In the genomic region with DNA sequence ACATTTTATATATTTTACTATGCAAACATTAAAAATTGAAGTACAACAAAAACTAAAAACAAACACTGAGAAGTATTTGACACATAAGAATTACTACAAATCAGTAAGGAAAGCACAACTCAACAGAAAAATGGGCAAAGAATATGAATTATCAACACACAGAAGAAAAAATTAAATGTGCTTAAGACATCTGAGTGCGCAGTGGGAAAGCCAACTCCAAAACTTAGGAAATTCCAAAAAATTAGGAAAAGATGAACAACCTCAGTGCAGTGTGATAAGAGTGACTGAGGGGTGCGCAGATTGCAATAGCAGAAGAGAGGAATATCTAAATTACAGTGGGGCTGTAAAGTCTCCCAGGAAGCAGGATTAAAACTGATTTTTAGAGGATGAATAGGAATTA, we compare ENCODE assay signal across 20 cellular contexts. TPM values are rescaled to one million over a fixed set of nuclear protein-coding genes. Genes with fewer than 3 reads are reported as not detected.
A peak's percentile ranks its signal among the peaks of the same experiment; 100 is the strongest.
DNase-seq lines count a peak whose midpoint lies in the region; ATAC-seq, FAIRE-seq and TF ChIP-seq lines count a peak whose summit lies in the region.
"Had no signal": no experiment of that assay in that cellular context is flagged by ENCODE, and none has a peak within 500 bp of the region (broad histone marks: within the 10 kb centered on the region; RNA-seq: fewer than 3 reads in every experiment).

No MANE protein-coding gene starts in this region.

- H4K20me1 ChIP-seq in SK-N-SH (ENCODE audit: insufficient read depth) (0 out of 2 replicates have a peak, but pooled peaks cover 10% of the 10 kb centered on the region), K562 (replicated peaks; ENCODE audit: control insufficient read depth, insufficient read depth, low read length) (peaks cover 5% of the 10 kb centered on the region; the same call in 1 of the 2 replicates)

- BruUV-seq in K562 (replicated peaks; lab: Mats Ljungman, UMichigan): no TSS peak

- intact Hi-C loops in K562 (cut with micrococcal nuclease): no loop called here

- POLR2A ChIA-PET in SK-N-SH (lab: Yijun Ruan, JAX) (interaction anchor here (2.0 kb wide), 1 partner anchor 144 kb away, joined by 13 read pairs; the partner anchor contains the start of gene ZNF143), K562 (lab: Yijun Ruan, JAX) (interaction anchor here (0.5 to 2.1 kb wide), 3 partner anchors 13 to 69 kb away, joined by 3 to 18 read pairs (median 5); partner anchors contain the start of gene IPO7)

- TF ChIP-seq POLR2A in K562 (conservative IDR thresholded peaks at IDR 0.05) (no peak), GM18505 (IDR thresholded peaks at IDR 0.05; ENCODE audit: borderline replicate concordance, extremely low read depth, insufficient read depth, insufficient read length) (no peak)

- in situ Hi-C loops in K562 (cut with MboI): loop anchor here (5.0 kb wide), 1 partner anchor 46 kb away; no protein-coding TSS in a partner anchor

- H3K9me2 ChIP-seq in SK-N-SH: no peaks in the 10 kb centered on the region

- H3K4me1 Mint-ChIP-seq in nephron progenitor cell (peaks cover 59% of the 10 kb centered on the region), osteocyte (ENCODE audit: unreplicated experiment) (peaks cover 20% of the 10 kb centered on the region)

- H3K36me3 ChIP-seq in SK-N-SH (replicated peaks in 1 of 2; ENCODE audit: control insufficient read depth in 1 of 2, insufficient read depth in 2 of 2, low read length in 1 of 2) (no peaks in the 10 kb centered on the region), K562 (ENCODE audit: control insufficient read depth, insufficient read depth, low read length) (peaks cover 11% of the 10 kb centered on the region; the same call in 2 of the 3 replicates)
- H3K36me3 ChIP-seq: BLaER1 had no signal

- peaks cover 30% of the 10 kb centered on the region for H3K79me2 ChIP-seq in SK-N-SH (ENCODE audit: insufficient read depth)
- H3K79me2 ChIP-seq in K562 (ENCODE audit: control insufficient read depth, insufficient read depth, low read length): peaks cover 34% of the 10 kb centered on the region

- H3K9ac ChIP-seq in SK-N-SH (no peak overlapping the region), K562 (ENCODE audit: insufficient read depth in 1 of 2, low read depth in 2 of 2, low read length in 2 of 2) (no peak overlapping the region)
- H3K9ac ChIP-seq: BLaER1 had no signal

- ATAC-seq in SK-N-SH treated with all-trans-retinoic acid at 6 μM for 48 hours (no peak), K562 (no peak), GM18505 (IDR thresholded peaks at IDR 0.05; ENCODE audit: unreplicated experiment) (no peak)
- ATAC-seq: CD8-positive, alpha-beta T cell; GM23338 had no signal

- H3K27me3 Mint-ChIP-seq in nephron progenitor cell (ENCODE audit: low read depth, poor library complexity) (peaks cover 10% of the 10 kb centered on the region), osteocyte (ENCODE audit: unreplicated experiment) (peaks cover 9% of the 10 kb centered on the region)

- TF ChIP-seq RAD21 in SK-N-SH (IDR thresholded peaks at IDR 0.05; ENCODE audit: low read length) (no peak), K562 (CRISPR knock-in tag; conservative IDR thresholded peaks at IDR 0.05 in 1 of 2, IDR thresholded peaks at IDR 0.05 in 1 of 2) (no peak)

- H2AFZ ChIP-seq in SK-N-SH (ENCODE audit: low read depth): peak overlapping the region; percentile 14; the same call in 1 of the 2 replicates
- H2AFZ ChIP-seq in K562 (ENCODE audit: low read depth, low read length): no peak overlapping the region
- H2AFZ ChIP-seq: GM23338 had no signal

- peaks cover 5 to 8% of the 10 kb centered on the region in 2 experiments; a peak in 3 of 4 replicates for H3K4me1 ChIP-seq in SK-N-SH (ENCODE audit: control insufficient read depth in 1 of 2, insufficient read depth in 2 of 2, low read depth in 1 of 2, low read length in 1 of 2)
- peaks cover 22 to 38% of the 10 kb centered on the region in 2 experiments for H3K4me1 ChIP-seq in K562 (replicated peaks in 1 of 2; ENCODE audit: control insufficient read depth in 2 of 2, insufficient read depth in 2 of 2, low read length in 2 of 2)

- no peak for FAIRE-seq in K562 (lab: Jason Lieb, UNC)
- FAIRE-seq: D721Med, G401.6, GM12891, GM18507, H54 had no signal

- peaks cover 7% of the 10 kb centered on the region for H3K9me1 ChIP-seq in K562 (ENCODE audit: control insufficient read depth, insufficient read depth, low read length)

- H3K27ac Mint-ChIP-seq in nephron progenitor cell (peak overlapping the region; percentile 10), osteocyte (ENCODE audit: unreplicated experiment) (no peak overlapping the region)
- H3K27ac Mint-ChIP-seq: CD8-positive, alpha-beta T cell had no signal

- TF ChIP-seq EP300 in SK-N-SH (IDR thresholded peaks at IDR 0.05; ENCODE audit: borderline replicate concordance in 1 of 2, low read depth in 1 of 2, low read length in 1 of 2) (no peak), K562 (IDR thresholded peaks at IDR 0.05; ENCODE audit: low read length) (no peak)

- H3K36me3 Mint-ChIP-seq in nephron progenitor cell (ENCODE audit: low read depth) (peaks cover 10% of the 10 kb centered on the region), osteocyte (ENCODE audit: unreplicated experiment) (no peaks in the 10 kb centered on the region)
- H3K36me3 Mint-ChIP-seq: CD14-positive monocyte had no signal

- no peaks in the 10 kb centered on the region for H3K27me3 ChIP-seq in SK-N-SH (ENCODE audit: insufficient read depth)
- no peaks in the 10 kb centered on the region for H3K27me3 ChIP-seq in K562 (ENCODE audit: control insufficient read depth in 2 of 2, insufficient read depth in 2 of 2, low read length in 2 of 2)

- H3K4me2 ChIP-seq in SK-N-SH (no peak overlapping the region), K562 (ENCODE audit: insufficient read depth, low read length) (no peak overlapping the region)
- H3K4me2 ChIP-seq: BLaER1 had no signal

- H3F3A ChIP-seq in SK-N-SH (replicated peaks; ENCODE audit: insufficient read depth): peaks cover 12% of the 10 kb centered on the region

- WGBS in SK-N-SH (ENCODE audit: low lambda C conversion rate): 98% methylated on average over 2 of the region's 2 CpGs
- WGBS in K562 (ENCODE audit: insufficient coverage, low coverage, missing lambda C conversion rate): 98% methylated on average over 2 of the region's 2 CpGs

- no peaks in the 10 kb centered on the region for H3K9me3 Mint-ChIP-seq in nephron progenitor cell
- no peaks in the 10 kb centered on the region for H3K9me3 Mint-ChIP-seq in osteocyte (ENCODE audit: unreplicated experiment)
- H3K9me3 Mint-ChIP-seq: CD14-positive monocyte; CD8-positive, alpha-beta T cell; GM23338; HFFc6 had no signal

- no peak overlapping the region for H3K4me3 Mint-ChIP-seq in nephron progenitor cell
- H3K4me3 Mint-ChIP-seq in osteocyte (ENCODE audit: unreplicated experiment): no peak overlapping the region
- H3K4me3 Mint-ChIP-seq: CD8-positive, alpha-beta T cell; HFFc6 had no signal

- H3K27ac ChIP-seq in SK-N-SH (ENCODE audit: low read depth in 2 of 2, low read length in 1 of 2) (no peak overlapping the region), K562 (ENCODE audit: extremely low read depth, low read depth, low read length) (no peak overlapping the region)
- H3K27ac ChIP-seq: BLaER1, HL-60 had no signal

- H3K9me3 ChIP-seq in SK-N-SH (no peaks in the 10 kb centered on the region), K562 (replicated peaks; ENCODE audit: control insufficient read depth, insufficient read depth, low read depth, low read length) (no peaks in the 10 kb centered on the region)
- H3K9me3 ChIP-seq: BLaER1 had no signal

- TF ChIP-seq CTCF in SK-N-SH (IDR thresholded peaks at IDR 0.05) (no peak), K562 (IDR thresholded peaks at IDR 0.05 in 2 of 3, conservative IDR thresholded peaks at IDR 0.05 in 1 of 3; ENCODE audit: insufficient read depth in 2 of 3, low read depth in 1 of 3, low read length in 3 of 3) (no peak), nephron progenitor cell (IDR thresholded peaks at IDR 0.05) (no peak), osteocyte (IDR thresholded peaks at IDR 0.05) (no peak)

- no peak overlapping the region for H3K4me3 ChIP-seq in SK-N-SH (ENCODE audit: low read depth in 2 of 2, low read length in 1 of 2)
- H3K4me3 ChIP-seq in K562: no peak overlapping the region
- H3K4me3 ChIP-seq: BLaER1, GM23338 had no signal

- DNase-seq in SK-N-SH (no peak), K562 (ENCODE audit: extremely low read depth in 1 of 4, low spot score in 3 of 4) (no peak), nephron progenitor cell (no peak), osteocyte (ENCODE audit: extremely low spot score, unreplicated experiment) (no peak), NOMO-1 treated with DMSO at 0.1 percent for 48 hours (lab: John Stamatoyannopoulos, UW; ENCODE audit: unreplicated experiment) (no peak)
- DNase-seq: 8988T; CD8-positive, alpha-beta T cell; HCEC 1CT; HFFc6 had no signal

- CTCF ChIA-PET in SK-N-SH (lab: Yijun Ruan, JAX) (interaction anchor here (1.7 kb wide), 1 partner anchor 69 kb away, joined by 4 read pairs; no protein-coding TSS in a partner anchor), K562 (lab: Yijun Ruan, JAX; ENCODE audit: low intra/inter-chr PET ratio) (interaction anchor here (0.7 kb wide), 1 partner anchor 16 kb away, joined by 4 read pairs; no protein-coding TSS in a partner anchor)

RNA-seq across cellular contexts. Expression of gene TMEM41B, which starts 1.9 kb away (rescaled TPM):
- polyA plus RNA-seq in SK-N-SH (2012; rRNA removed): 19.8 and 23.5 TPM in 2 replicates
- polyA plus RNA-seq in SK-N-SH (2012; cell fraction: cytosol; rRNA removed): 16.6 and 18.1 TPM in 2 replicates
- 52.0 and 55.3 TPM in 2 replicates for polyA plus RNA-seq in SK-N-SH (2012; cell fraction: nucleus; rRNA removed)
- total RNA-seq in K562 (2011; cell fraction: chromatin; rRNA removed; ENCODE audit: low replicate concordance): 126 and 247 TPM in 2 replicates
- 91.1 and 96.4 TPM in 2 replicates for total RNA-seq in K562 (2011; cell fraction: nucleolus; rRNA removed)
- total RNA-seq in K562 (2011; cell fraction: nucleoplasm; rRNA removed): 150 and 203 TPM in 2 replicates
- total RNA-seq in K562 (2014; rRNA removed): 58.5 and 65.8 TPM in 2 replicates
- 51.5 and 58.8 TPM in 2 replicates for total RNA-seq in K562 (2014; rRNA removed; fragmentation: Illumina TruSeq; extraction: Trizol)
- total RNA-seq in K562 (2015; rRNA removed; fragmentation: Illumina TruSeq; extraction: Trizol): 34.5 and 37.0 TPM in 2 replicates
- 44.3 and 48.7 TPM in 2 replicates for total RNA-seq in K562 (2021)
- polyA plus RNA-seq in K562 (2011; rRNA removed): 79.6 and 89.6 TPM in 2 replicates
- 25.0 and 45.7 TPM in 2 replicates for polyA plus RNA-seq in K562 (2011; cell fraction: cytosol; rRNA removed)
- polyA plus RNA-seq in K562 (2011; cell fraction: nucleus; rRNA removed): 60.6 and 87.8 TPM in 2 replicates
- 28.0 and 30.7 TPM in 2 replicates for polyA plus RNA-seq in K562 (2012)
- 28.1 and 28.8 TPM in 2 replicates for polyA plus RNA-seq in K562 (2014; fragmentation: Illumina TruSeq; extraction: Trizol)
- polyA plus RNA-seq in K562 (2014; fragmentation: Nextera tagmentation; extraction: Ambion mirVana): 10 to 100 TPM; 17.1 to 24.7 TPM
- polyA plus RNA-seq in K562 (2014; rRNA removed): 58.7 and 75.6 TPM in 2 replicates
- 48.1 and 48.6 TPM in 2 replicates for polyA minus RNA-seq in K562 (2011; rRNA and poly(A)+ RNA removed)
- polyA minus RNA-seq in K562 (2011; cell fraction: cytosol; rRNA and poly(A)+ RNA removed): 23.0 and 24.4 TPM in 2 replicates
- polyA minus RNA-seq in K562 (2011; cell fraction: nucleus; rRNA and poly(A)+ RNA removed): 34.3 and 57.6 TPM in 2 replicates
- 28.1 and 32.3 TPM in 2 replicates for total RNA-seq in osteocyte

RNA-seq across cellular contexts. Expression of gene DENND5A, which starts 51.2 kb away (rescaled TPM):
- polyA plus RNA-seq in SK-N-SH (2012; rRNA removed) (110 and 124 TPM in 2 replicates), K562 (2011; rRNA removed) (130 and 160 TPM in 2 replicates), K562 (2014; fragmentation: Illumina TruSeq; extraction: Trizol) (78.4 and 86.4 TPM in 2 replicates), K562 (2014; fragmentation: Nextera tagmentation; extraction: Ambion mirVana) (10 to 100 TPM; 11.7 to 12.3 TPM), K562 (2014; rRNA removed) (35.3 and 43.2 TPM in 2 replicates)
- 64.2 and 87.4 TPM in 2 replicates for polyA plus RNA-seq in SK-N-SH (2012; cell fraction: cytosol; rRNA removed)
- polyA plus RNA-seq in SK-N-SH (2012; cell fraction: nucleus; rRNA removed): 126 and 164 TPM in 2 replicates
- 370 and 438 TPM in 2 replicates for total RNA-seq in K562 (2011; cell fraction: chromatin; rRNA removed; ENCODE audit: low replicate concordance)
- 176 and 183 TPM in 2 replicates for total RNA-seq in K562 (2011; cell fraction: nucleolus; rRNA removed)
- total RNA-seq in K562 (2011; cell fraction: nucleoplasm; rRNA removed): 234 and 247 TPM in 2 replicates
- total RNA-seq in K562 (2014; rRNA removed) (34.4 and 40.7 TPM in 2 replicates), K562 (2014; rRNA removed; fragmentation: Illumina TruSeq; extraction: Trizol) (58.3 and 60.4 TPM in 2 replicates), K562 (2015; rRNA removed; fragmentation: Illumina TruSeq; extraction: Trizol) (58.5 and 60.4 TPM in 2 replicates), K562 (2021) (45.2 and 46.3 TPM in 2 replicates), osteocyte (115 and 122 TPM in 2 replicates)
- 161 and 174 TPM in 2 replicates for polyA plus RNA-seq in K562 (2011; cell fraction: cytosol; rRNA removed)
- 234 and 274 TPM in 2 replicates for polyA plus RNA-seq in K562 (2011; cell fraction: nucleus; rRNA removed)
- 37.7 and 80.9 TPM in 2 replicates for polyA plus RNA-seq in K562 (2012)
- 285 and 322 TPM in 2 replicates for polyA minus RNA-seq in K562 (2011; rRNA and poly(A)+ RNA removed)
- 90.1 and 96.1 TPM in 2 replicates for polyA minus RNA-seq in K562 (2011; cell fraction: cytosol; rRNA and poly(A)+ RNA removed)
- polyA minus RNA-seq in K562 (2011; cell fraction: nucleus; rRNA and poly(A)+ RNA removed): 122 and 241 TPM in 2 replicates
